ENCODE assay signal across 18 cellular contexts in the genomic region with DNA sequence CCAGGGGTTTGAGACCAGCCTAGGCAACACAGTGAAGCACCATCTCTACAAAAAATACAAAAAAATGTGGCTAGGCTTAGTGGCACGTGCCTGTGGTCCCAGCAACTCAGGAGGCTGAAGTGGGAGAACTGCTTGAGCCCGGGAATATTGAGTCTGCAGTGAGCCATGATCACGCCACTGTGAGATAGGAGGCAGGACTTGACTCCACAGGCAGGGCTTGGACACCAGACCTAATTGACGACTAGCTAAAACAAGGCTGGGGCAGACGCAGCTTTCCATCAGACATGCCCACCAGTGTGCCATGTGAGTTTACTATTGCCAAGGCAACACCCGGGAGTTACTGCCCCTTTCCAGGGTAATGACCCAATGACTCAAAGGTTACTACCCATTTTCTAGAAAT. TPM values are rescaled to one million over a fixed set of nuclear protein-coding genes. Genes with fewer than 3 reads are reported as not detected.
DNase-seq lines count a peak whose midpoint lies in the region; TF ChIP-seq lines count a peak whose summit lies in the region.
"Not testable (repeated sequence)": the region's sequence is repeated elsewhere in the genome, so short reads cannot be mapped to it uniquely, and the experiment has no call there.
"Had no signal": no experiment of that assay in that cellular context is flagged by ENCODE, and none has a peak within 500 bp of the region (broad histone marks: within the 10 kb centered on the region; RNA-seq: fewer than 3 reads in every experiment).

No MANE protein-coding gene starts in this region.

- not testable (repeated sequence) for H3K27me3 Mint-ChIP-seq in activated CD4-positive, alpha-beta T cell treated with anti-CD3 and anti-CD28 coated beads, Interleukin-2, amount 10 ng/mL, durations not matched to agents 24 days and 14 days; osteocyte (ENCODE audit: unreplicated experiment)

- not testable (repeated sequence) for H3K9me3 ChIP-seq in colonic mucosa

- TF ChIP-seq CTCF in colonic mucosa (IDR thresholded peaks at IDR 0.05); osteocyte (IDR thresholded peaks at IDR 0.05): not testable (repeated sequence)

- H3K9me3 Mint-ChIP-seq in activated CD4-positive, alpha-beta T cell treated with anti-CD3 and anti-CD28 coated beads, Interleukin-2, amount 10 ng/mL, durations not matched to agents 24 days and 14 days, result not testable (repeated sequence)
- H3K9me3 Mint-ChIP-seq in osteocyte (ENCODE audit: unreplicated experiment), result peaks cover 10% of the 10 kb centered on the region

- H3K36me3 Mint-ChIP-seq in activated CD4-positive, alpha-beta T cell treated with anti-CD3 and anti-CD28 coated beads, Interleukin-2, amount 10 ng/mL, durations not matched to agents 24 days and 14 days (ENCODE audit: low read depth); osteocyte (ENCODE audit: unreplicated experiment): not testable (repeated sequence)

- DNase-seq in activated CD4-positive, alpha-beta T cell treated with anti-CD3 and anti-CD28 coated beads, Interleukin-2, amount 10 ng/mL, durations not matched to agents 24 days and 14 days, result peak; percentile 48
- DNase-seq in colonic mucosa (peak; percentile 6), cardiac septum (ENCODE audit: low spot score) (peak; percentile 62), medulla oblongata (ENCODE audit: extremely low spot score) (peak; percentile 0), mesenteric fat pad (ENCODE audit: low spot score) (peak; percentile 45), osteocyte (ENCODE audit: extremely low spot score, unreplicated experiment) (peak; percentile 53), renal cortical epithelial cell (ENCODE audit: low read depth) (peak; percentile 26), superior temporal gyrus (ENCODE audit: extremely low spot score) (peak; percentile 0)

- H3K27ac ChIP-seq in colonic mucosa, result not testable (repeated sequence)

- H3K36me3 ChIP-seq in colonic mucosa, result not testable (repeated sequence)

- intact Hi-C loops in activated CD4-positive, alpha-beta T cell treated with anti-CD3 and anti-CD28 coated beads, Interleukin-2, amount 10 ng/mL, durations not matched to agents 24 days and 14 days (cut with micrococcal nuclease); colonic mucosa (cut with DNase I); cardiac septum (cut with DNase I): not testable (repeated sequence)

- not testable (repeated sequence) for H3K4me3 Mint-ChIP-seq in activated CD4-positive, alpha-beta T cell treated with anti-CD3 and anti-CD28 coated beads, Interleukin-2, amount 10 ng/mL, durations not matched to agents 24 days and 14 days; osteocyte (ENCODE audit: unreplicated experiment)

- not testable (repeated sequence) for H3K4me1 ChIP-seq in colonic mucosa

- not testable (repeated sequence) for H3K27ac Mint-ChIP-seq in activated CD4-positive, alpha-beta T cell treated with anti-CD3 and anti-CD28 coated beads, Interleukin-2, amount 10 ng/mL, durations not matched to agents 24 days and 14 days; osteocyte (ENCODE audit: unreplicated experiment)

- not testable (repeated sequence) for H3K9ac ChIP-seq in colonic mucosa (ENCODE audit: low read depth in 2 of 2, low read length in 2 of 2)

- not testable (repeated sequence) for H3K4me3 ChIP-seq in colonic mucosa

- not testable (repeated sequence) for H3K4me1 Mint-ChIP-seq in activated CD4-positive, alpha-beta T cell treated with anti-CD3 and anti-CD28 coated beads, Interleukin-2, amount 10 ng/mL, durations not matched to agents 24 days and 14 days; osteocyte (ENCODE audit: unreplicated experiment)

- not testable (repeated sequence) for H3K27me3 ChIP-seq in colonic mucosa

RNA-seq across cellular contexts. Expression of a gene that starts 27.4 kb away (rescaled TPM):
- not detected in 2 replicates for total RNA-seq in activated CD4-positive, alpha-beta T cell treated with anti-CD3 and anti-CD28 coated beads, Interleukin-2, amount 10 ng/mL, durations not matched to agents 24 days and 14 days
- not detected for total RNA-seq in colonic mucosa
- not detected for total RNA-seq in cardiac septum
- total RNA-seq in mesenteric fat pad, result not detected
- not detected in 2 replicates for total RNA-seq in osteocyte
- total RNA-seq in renal cortical epithelial cell, result not detected in 2 replicates
- total RNA-seq: A172; A673; B cell; Caco-2; Calu3; CD4-positive, alpha-beta memory T cell; CD4-positive, CD25-positive, alpha-beta regulatory T cell; CD8-positive, alpha-beta memory T cell; CD8-positive, alpha-beta T cell; Daoy had no signal

Comparison
In these comparisons a context has a peak if more than half of its experiments do, and no peak if none do; other contexts are left out.
1. DNase-seq: peak in every context shown above with its lines; median percentile 62 in cardiac septum; 53 in osteocyte; 48 in activated CD4-positive, alpha-beta T cell treated with anti-CD3 and anti-CD28 coated beads, Interleukin-2, amount 10 ng/mL, durations not matched to agents 24 days and 14 days; 45 in mesenteric fat pad; 26 in renal cortical epithelial cell; 6 in colonic mucosa; 0 in medulla oblongata; 0 in superior temporal gyrus.